ENCODE assay signal across 8 cellular contexts in the genomic region with DNA sequence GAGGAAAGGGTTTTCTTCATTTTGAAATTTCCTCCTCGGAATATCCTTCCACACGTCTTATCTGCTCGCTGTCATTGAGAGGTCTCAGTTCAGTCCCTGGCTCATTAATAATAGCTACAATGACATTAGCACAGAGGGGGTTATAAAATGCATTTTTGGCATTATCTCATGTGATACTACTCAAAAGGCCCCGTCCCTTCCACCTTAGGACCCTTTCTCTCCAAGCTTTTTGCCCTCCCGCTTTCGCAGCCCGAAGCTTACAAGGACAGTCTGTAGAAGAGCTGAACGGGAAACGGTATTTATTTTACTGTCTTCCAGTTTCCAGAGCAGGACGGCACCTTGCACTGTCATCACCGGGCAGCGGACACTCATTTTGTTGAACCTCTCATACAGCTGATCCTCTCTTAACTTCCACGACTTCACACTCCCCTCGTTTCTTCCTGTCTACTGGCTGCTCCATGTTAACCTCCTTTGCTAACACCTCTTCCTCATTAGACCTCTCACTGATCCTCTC. TPM values are rescaled to one million over a fixed set of nuclear protein-coding genes. Genes with fewer than 3 reads are reported as not detected.
DNase-seq lines count a peak whose midpoint lies in the region; ATAC-seq, FAIRE-seq and TF ChIP-seq lines count a peak whose summit lies in the region.

No MANE protein-coding gene starts in this region.

- peak overlapping the region in 1 of 2 experiments; percentile 11; a peak in 1 of 4 replicates for H3K9ac ChIP-seq in K562 (ENCODE audit: insufficient read depth in 1 of 2, low read depth in 2 of 2, low read length in 2 of 2)

- peak overlapping the region; percentile 89 for H2AFZ ChIP-seq in K562 (ENCODE audit: low read depth, low read length)

- no peak for TF ChIP-seq POLR2A in K562 (conservative IDR thresholded peaks at IDR 0.05)

- peak; percentile 1 for ATAC-seq in HG03280 (IDR thresholded peaks at IDR 0.05; ENCODE audit: unreplicated experiment)
- ATAC-seq in K562 = no peak; the same call in 2 of the 3 replicates
- peak; percentile 23 for ATAC-seq in mucosa of descending colon

- TF ChIP-seq RAD21 in K562 (CRISPR knock-in tag; conservative IDR thresholded peaks at IDR 0.05 in 1 of 2, IDR thresholded peaks at IDR 0.05 in 1 of 2) = no peak

- no peak for TF ChIP-seq EP300 in K562 (IDR thresholded peaks at IDR 0.05; ENCODE audit: low read length)

- no peaks in the 10 kb centered on the region for H3K27me3 ChIP-seq in K562 (ENCODE audit: control insufficient read depth in 2 of 2, insufficient read depth in 2 of 2, low read length in 2 of 2)

- no peak for DNase-seq in AG10803 (ENCODE audit: low read depth)
- no peak for DNase-seq in K562 (ENCODE audit: extremely low read depth in 1 of 4, low spot score in 3 of 4)
- DNase-seq in mucosa of descending colon = peak in 1 of 3 donors; percentile 22
- no peak for DNase-seq in SKM-1 treated with dmso at 0.1 percent for 144 hours (lab: John Stamatoyannopoulos, UW; ENCODE audit: unreplicated experiment)
- DNase-seq in stimulated activated CD4-positive, alpha-beta T cell treated with anti-CD3 and anti-CD28 coated beads, Interleukin-4, amount 100 ng/mL, for 4 hours = no peak
- DNase-seq in nucleus accumbens (lab: John Stamatoyannopoulos, UW) = no peak
- no peak for DNase-seq in CD1c-positive myeloid dendritic cell (ENCODE audit: extremely low spot score)

- peak overlapping the region; percentile 42 for H3K4me2 ChIP-seq in K562 (ENCODE audit: insufficient read depth, low read length)

- H3K4me3 ChIP-seq in AG10803 (ENCODE audit: low read length) (peak overlapping the region; percentile 32), K562 (no peak overlapping the region), mucosa of descending colon (no peak overlapping the region)

- intact Hi-C loops in K562 (cut with micrococcal nuclease) = no loop called here
- intact Hi-C loops in mucosa of descending colon (cut with DNase I, micrococcal nuclease) = no loop called here

- no peaks in the 10 kb centered on the region for H4K20me1 ChIP-seq in K562 (replicated peaks; ENCODE audit: control insufficient read depth, insufficient read depth, low read length)

- no peak for FAIRE-seq in K562 (lab: Jason Lieb, UNC)

- H3K9me3 ChIP-seq in K562 (replicated peaks; ENCODE audit: control insufficient read depth, insufficient read depth, low read depth, low read length) (no peaks in the 10 kb centered on the region; the same call in 1 of the 2 replicates), mucosa of descending colon (no peaks in the 10 kb centered on the region)

- in situ Hi-C loops in K562 (cut with MboI) = no loop called here

- no peaks in the 10 kb centered on the region for H3K9me1 ChIP-seq in K562 (ENCODE audit: control insufficient read depth, insufficient read depth, low read length)

- no TSS peak for BruUV-seq in K562 (replicated peaks; lab: Mats Ljungman, UMichigan)

- H3K36me3 ChIP-seq in K562 (ENCODE audit: control insufficient read depth, insufficient read depth, low read length) = no peaks in the 10 kb centered on the region
- no peaks in the 10 kb centered on the region for H3K36me3 ChIP-seq in mucosa of descending colon (ENCODE audit: low read depth)

- CTCF ChIA-PET in K562 (lab: Yijun Ruan, JAX; ENCODE audit: low intra/inter-chr PET ratio) = no interaction called here

- H3K4me1 ChIP-seq in K562 (replicated peaks in 1 of 2; ENCODE audit: control insufficient read depth in 2 of 2, insufficient read depth in 2 of 2, low read length in 2 of 2) = peaks cover 13 to 15% of the 10 kb centered on the region in 2 experiments
- H3K4me1 ChIP-seq in mucosa of descending colon (ENCODE audit: low read depth) = peaks cover 12% of the 10 kb centered on the region

- H3K79me2 ChIP-seq in K562 (ENCODE audit: control insufficient read depth, insufficient read depth, low read length) = no peaks in the 10 kb centered on the region

- no peak for TF ChIP-seq CTCF in AG10803 (conservative IDR thresholded peaks at IDR 0.05; ENCODE audit: low read length)
- TF ChIP-seq CTCF in K562 (IDR thresholded peaks at IDR 0.05 in 2 of 3, conservative IDR thresholded peaks at IDR 0.05 in 1 of 3; ENCODE audit: insufficient read depth in 2 of 3, low read depth in 1 of 3, low read length in 3 of 3) = no peak
- TF ChIP-seq CTCF in mucosa of descending colon (IDR thresholded peaks at IDR 0.05) = no peak

- 39% methylated on average over 12 of the region's 14 CpGs for WGBS in K562 (ENCODE audit: insufficient coverage, low coverage, missing lambda C conversion rate)

- 0 out of 3 replicates have a peak overlapping the region, but pooled peaks have one; percentile 8 for H3K27ac ChIP-seq in K562 (ENCODE audit: extremely low read depth, low read depth, low read length)

- POLR2A ChIA-PET in K562 (lab: Yijun Ruan, JAX) = interaction anchor here (0.6 to 1.5 kb wide), 4 partner anchors 8 to 55 kb away, joined by 3 to 4 read pairs (median 4); a partner anchor contains a TSS

TF ChIP-seq in K562, 482 proteins besides CTCF, POLR2A, EP300 and RAD21 (continues in another document):
- no peak for TF ChIP-seq CBFB (CRISPR knock-in tag; IDR thresholded peaks at IDR 0.05)
- no peak for TF ChIP-seq MCM3 (IDR thresholded peaks at IDR 0.05)
- TF ChIP-seq, protein P1, sequence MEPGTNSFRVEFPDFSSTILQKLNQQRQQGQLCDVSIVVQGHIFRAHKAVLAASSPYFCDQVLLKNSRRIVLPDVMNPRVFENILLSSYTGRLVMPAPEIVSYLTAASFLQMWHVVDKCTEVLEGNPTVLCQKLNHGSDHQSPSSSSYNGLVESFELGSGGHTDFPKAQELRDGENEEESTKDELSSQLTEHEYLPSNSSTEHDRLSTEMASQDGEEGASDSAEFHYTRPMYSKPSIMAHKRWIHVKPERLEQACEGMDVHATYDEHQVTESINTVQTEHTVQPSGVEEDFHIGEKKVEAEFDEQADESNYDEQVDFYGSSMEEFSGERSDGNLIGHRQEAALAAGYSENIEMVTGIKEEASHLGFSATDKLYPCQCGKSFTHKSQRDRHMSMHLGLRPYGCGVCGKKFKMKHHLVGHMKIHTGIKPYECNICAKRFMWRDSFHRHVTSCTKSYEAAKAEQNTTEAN (CRISPR knock-in tag; IDR thresholded peaks at IDR 0.05) = no peak

RNA-seq across cellular contexts. Expression of a gene that starts 5.6 kb away (rescaled TPM):
- total RNA-seq in K562 (2011; cell fraction: chromatin; rRNA removed; ENCODE audit: low replicate concordance) = 5.7 and 15.8 TPM in 2 replicates
- total RNA-seq in K562 (2011; cell fraction: nucleolus; rRNA removed) = 8.3 and 10.5 TPM in 2 replicates
- 7.6 and 8.9 TPM in 2 replicates for total RNA-seq in K562 (2011; cell fraction: nucleoplasm; rRNA removed)
- total RNA-seq in K562 (2014; rRNA removed) = 4.9 and 7.0 TPM in 2 replicates
- total RNA-seq in K562 (2014; rRNA removed; fragmentation: Illumina TruSeq; extraction: Trizol) = 3.6 and 3.8 TPM in 2 replicates
- total RNA-seq in K562 (2015; rRNA removed; fragmentation: Illumina TruSeq; extraction: Trizol) = 5.2 and 5.7 TPM in 2 replicates
- total RNA-seq in K562 (2021) = 6.7 and 8.8 TPM in 2 replicates
- polyA plus RNA-seq in K562 (2011; rRNA removed) = 5.6 and 6.1 TPM in 2 replicates
- 7.1 and 11.5 TPM in 2 replicates for polyA plus RNA-seq in K562 (2011; cell fraction: cytosol; rRNA removed)
- 6.8 and 9.9 TPM in 2 replicates for polyA plus RNA-seq in K562 (2011; cell fraction: nucleus; rRNA removed)
- polyA plus RNA-seq in K562 (2012) = 6.2 and 7.5 TPM in 2 replicates
- 6.3 and 7.6 TPM in 2 replicates for polyA plus RNA-seq in K562 (2014; fragmentation: Illumina TruSeq; extraction: Trizol)
- polyA plus RNA-seq in K562 (2014; fragmentation: Nextera tagmentation; extraction: Ambion mirVana) = under 1 TPM; 0.24 to 0.53 TPM
- 4.8 and 5.5 TPM in 2 replicates for polyA plus RNA-seq in K562 (2014; rRNA removed)
- 4.5 and 5.5 TPM in 2 replicates for polyA minus RNA-seq in K562 (2011; rRNA and poly(A)+ RNA removed)
- polyA minus RNA-seq in K562 (2011; cell fraction: cytosol; rRNA and poly(A)+ RNA removed) = 5.6 and 5.7 TPM in 2 replicates
- 3.0 and 4.1 TPM in 2 replicates for polyA minus RNA-seq in K562 (2011; cell fraction: nucleus; rRNA and poly(A)+ RNA removed)
- 10 to 100 TPM in 2 of 3 donors, 1 to 10 TPM in 1; 5.8 to 38.9 (median 15.9) TPM for total RNA-seq in mucosa of descending colon

RNA-seq across cellular contexts. Expression of a gene that starts 10.6 kb away (rescaled TPM):
- 111 and 178 TPM in 2 replicates for total RNA-seq in K562 (2011; cell fraction: chromatin; rRNA removed; ENCODE audit: low replicate concordance)
- total RNA-seq in K562 (2011; cell fraction: nucleolus; rRNA removed) = 129 and 141 TPM in 2 replicates
- 141 and 143 TPM in 2 replicates for total RNA-seq in K562 (2011; cell fraction: nucleoplasm; rRNA removed)
- total RNA-seq in K562 (2014; rRNA removed) = 16.6 and 19.6 TPM in 2 replicates
- total RNA-seq in K562 (2014; rRNA removed; fragmentation: Illumina TruSeq; extraction: Trizol) = 6.1 and 7.9 TPM in 2 replicates
- 9.1 and 11.5 TPM in 2 replicates for total RNA-seq in K562 (2015; rRNA removed; fragmentation: Illumina TruSeq; extraction: Trizol)
- 16.8 and 21.7 TPM in 2 replicates for total RNA-seq in K562 (2021)
- polyA plus RNA-seq in K562 (2011; rRNA removed) = 25.5 and 33.4 TPM in 2 replicates
- 20.7 and 25.2 TPM in 2 replicates for polyA plus RNA-seq in K562 (2011; cell fraction: cytosol; rRNA removed)
- 89.5 and 138 TPM in 2 replicates for polyA plus RNA-seq in K562 (2011; cell fraction: nucleus; rRNA removed)
- 13.5 and 20.7 TPM in 2 replicates for polyA plus RNA-seq in K562 (2012)
- 10.5 and 14.8 TPM in 2 replicates for polyA plus RNA-seq in K562 (2014; fragmentation: Illumina TruSeq; extraction: Trizol)
- 1 to 10 TPM; 1.1 to 1.5 TPM for polyA plus RNA-seq in K562 (2014; fragmentation: Nextera tagmentation; extraction: Ambion mirVana)
- 34.0 and 37.9 TPM in 2 replicates for polyA plus RNA-seq in K562 (2014; rRNA removed)
- polyA minus RNA-seq in K562 (2011; rRNA and poly(A)+ RNA removed) = 4.6 and 7.2 TPM in 2 replicates
- polyA minus RNA-seq in K562 (2011; cell fraction: cytosol; rRNA and poly(A)+ RNA removed) = 6.5 and 6.6 TPM in 2 replicates
- polyA minus RNA-seq in K562 (2011; cell fraction: nucleus; rRNA and poly(A)+ RNA removed) = 20.7 TPM in 2 replicates
- 10 to 100 TPM in 1 of 3 donors, 1 to 10 TPM in 2; 2.6 to 10.4 (median 5.0) TPM for total RNA-seq in mucosa of descending colon
